Comparison of ENCODE assay signal across 8 cellular contexts in the genomic region with DNA sequence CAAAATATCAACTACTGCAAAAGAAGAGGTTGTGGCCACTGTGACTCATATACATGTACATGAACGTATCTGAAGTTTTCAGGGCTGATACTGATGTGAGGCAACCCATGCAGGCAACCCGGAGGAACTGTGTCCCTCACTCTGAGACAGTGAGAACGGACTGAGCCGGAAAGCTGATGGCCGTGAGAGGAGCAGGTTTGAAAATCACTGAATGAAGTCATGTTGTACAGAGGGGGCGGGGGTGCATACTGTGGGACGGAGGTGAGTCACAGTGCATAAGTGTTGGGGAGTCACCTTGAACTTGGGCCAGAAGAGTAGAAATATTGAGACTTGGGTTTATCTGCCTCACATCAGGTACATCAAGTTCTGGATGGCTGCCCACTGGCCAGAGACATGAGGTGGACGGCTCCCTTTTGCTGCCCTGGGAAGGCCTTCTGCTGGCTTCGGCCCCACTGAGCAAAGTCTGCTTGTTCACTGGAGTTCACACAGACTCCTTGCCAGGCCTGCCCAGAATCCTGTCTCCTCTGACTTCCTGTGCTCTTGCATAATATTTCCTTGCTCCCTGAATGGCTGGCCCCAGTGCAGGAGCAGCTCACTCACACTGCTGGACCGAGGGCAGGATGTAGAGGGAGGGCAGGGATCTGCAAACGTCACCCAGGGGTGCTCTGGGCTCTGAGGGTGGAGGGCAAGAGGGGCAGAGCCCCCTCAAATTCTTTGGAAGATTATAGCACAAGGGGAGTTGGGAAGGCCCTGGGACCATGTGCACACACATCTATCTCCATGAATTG. TPM values are rescaled to one million over a fixed set of nuclear protein-coding genes. Genes with fewer than 3 reads are reported as not detected.
DNase-seq lines count a peak whose midpoint lies in the region; ATAC-seq and TF ChIP-seq lines count a peak whose summit lies in the region.

No MANE protein-coding gene starts in this region.

- TF ChIP-seq CTCF in SK-N-SH (IDR thresholded peaks at IDR 0.05) (no peak), fibroblast of pulmonary artery (IDR thresholded peaks at IDR 0.05; ENCODE audit: low read length, missing control alignments) (no peak), psoas muscle (IDR thresholded peaks at IDR 0.05) (no peak), Caco-2 (IDR thresholded peaks at IDR 0.05; ENCODE audit: insufficient read depth in 1 of 2, low read depth in 1 of 2, low read length in 1 of 2, severe bottlenecking in 1 of 2, unreplicated experiment in 1 of 2) (no peak)

- H3K36me3 Mint-ChIP-seq in Caco-2 (ENCODE audit: insufficient read depth, unreplicated experiment): no peaks in the 10 kb centered on the region

- H3K9ac ChIP-seq in SK-N-SH: peak overlapping the region; percentile 69

- ATAC-seq in psoas muscle (peak; percentile 90 to 92 (median 90)), GM18511 (IDR thresholded peaks at IDR 0.05; ENCODE audit: unreplicated experiment) (no peak)

- CTCF ChIA-PET in SK-N-SH (lab: Yijun Ruan, JAX) (interaction anchor here (1.3 to 4.0 kb wide), 5 partner anchors 9 to 304 kb away, joined by 3 to 16 read pairs (median 4); no protein-coding TSS in a partner anchor), Caco-2 (lab: Charles Lee) (no interaction called here)

- 2% methylated on average over 11 of the region's 11 CpGs for WGBS in SK-N-SH (ENCODE audit: low lambda C conversion rate)
- 39 to 48% (median 44%) methylated on average over 11 of the region's 11 CpGs for WGBS in psoas muscle, 3 donors

- H3K4me2 ChIP-seq in SK-N-SH: peak overlapping the region; percentile 61

- H3K4me1 Mint-ChIP-seq in Caco-2 (ENCODE audit: low read depth, unreplicated experiment): peaks cover 39% of the 10 kb centered on the region

- intact Hi-C loops in psoas muscle (cut with DNase I): no loop called here
- intact Hi-C loops in Caco-2 (cut with micrococcal nuclease; ENCODE audit: unreplicated experiment): no loop called here

- DNase-seq in HK-2 (ENCODE audit: unreplicated experiment) (peak; percentile 88), SK-N-SH (peak; percentile 50), fibroblast of pulmonary artery (ENCODE audit: low read depth) (peak; percentile 100), psoas muscle (peak; percentile 89 to 91), Caco-2 (no peak), NCI-H1694 treated with DMSO at 0.1 percent for 48 hours (lab: John Stamatoyannopoulos, UW) (no peak), iPS-NIHi7 (ENCODE audit: extremely low spot score) (no peak)

- H3K9me3 Mint-ChIP-seq in Caco-2 (ENCODE audit: unreplicated experiment): no peaks in the 10 kb centered on the region

- no peak overlapping the region for H2AFZ ChIP-seq in SK-N-SH (ENCODE audit: low read depth)

- no peaks in the 10 kb centered on the region for H3K27me3 Mint-ChIP-seq in Caco-2 (ENCODE audit: insufficient read depth, unreplicated experiment)

- POLR2A ChIA-PET in SK-N-SH (lab: Yijun Ruan, JAX) (no interaction called here), Caco-2 (lab: Charles Lee) (no interaction called here)

- H3F3A ChIP-seq in SK-N-SH (replicated peaks; ENCODE audit: insufficient read depth): peaks cover 30% of the 10 kb centered on the region

- TF ChIP-seq RAD21 in SK-N-SH (IDR thresholded peaks at IDR 0.05; ENCODE audit: low read length): no peak

- H4K20me1 ChIP-seq in SK-N-SH (ENCODE audit: insufficient read depth): no peaks in the 10 kb centered on the region

- no TSS peak for BruUV-seq in Caco-2 (replicated peaks; lab: Mats Ljungman, UMichigan)

- no peak overlapping the region for H3K27ac Mint-ChIP-seq in Caco-2 (ENCODE audit: unreplicated experiment)

- no peaks in the 10 kb centered on the region for H3K9me3 ChIP-seq in SK-N-SH
- no peaks in the 10 kb centered on the region for H3K9me3 ChIP-seq in psoas muscle
- H3K9me3 ChIP-seq in Caco-2: no peaks in the 10 kb centered on the region

- TF ChIP-seq EP300 in SK-N-SH (IDR thresholded peaks at IDR 0.05; ENCODE audit: borderline replicate concordance in 1 of 2, low read depth in 1 of 2, low read length in 1 of 2): peak; percentile 12 to 96; a peak in 3 of 4 replicates

- H3K36me3 ChIP-seq in SK-N-SH (replicated peaks in 1 of 2; ENCODE audit: control insufficient read depth in 1 of 2, insufficient read depth in 2 of 2, low read length in 1 of 2) (peaks cover 0 to 9% of the 10 kb centered on the region in 2 experiments), psoas muscle (ENCODE audit: insufficient read depth in 1 of 2, low read depth in 1 of 2) (no peaks in the 10 kb centered on the region), Caco-2 (ENCODE audit: control insufficient read depth, insufficient read depth, low read length) (no peaks in the 10 kb centered on the region)

- peaks cover 46 to 69% of the 10 kb centered on the region in 2 experiments for H3K4me1 ChIP-seq in SK-N-SH (ENCODE audit: control insufficient read depth in 1 of 2, insufficient read depth in 2 of 2, low read depth in 1 of 2, low read length in 1 of 2)
- H3K4me1 ChIP-seq in psoas muscle: peaks cover 58% of the 10 kb centered on the region
- peaks cover 10% of the 10 kb centered on the region for H3K4me1 ChIP-seq in Caco-2

- H3K27me3 ChIP-seq in SK-N-SH (ENCODE audit: insufficient read depth): no peaks in the 10 kb centered on the region
- H3K27me3 ChIP-seq in psoas muscle (ENCODE audit: insufficient read depth in 3 of 3, low read length in 2 of 3): no peaks in the 10 kb centered on the region
- H3K27me3 ChIP-seq in Caco-2 (replicated peaks; ENCODE audit: control insufficient read depth, insufficient read depth, low read length): no peaks in the 10 kb centered on the region

- peaks cover 91% of the 10 kb centered on the region for H3K79me2 ChIP-seq in SK-N-SH (ENCODE audit: insufficient read depth)

- peak overlapping the region in 1 of 2 experiments; percentile 25; a peak in 2 of 4 replicates for H3K4me3 ChIP-seq in SK-N-SH (ENCODE audit: low read depth in 2 of 2, low read length in 1 of 2)
- no peak overlapping the region for H3K4me3 ChIP-seq in fibroblast of pulmonary artery (replicated peaks; ENCODE audit: low read depth, low read length)
- H3K4me3 ChIP-seq in psoas muscle: no peak overlapping the region
- no peak overlapping the region for H3K4me3 ChIP-seq in Caco-2 (ENCODE audit: low read depth, low read length)

- H3K27ac ChIP-seq in SK-N-SH (ENCODE audit: low read depth in 2 of 2, low read length in 1 of 2) (peak overlapping the region; percentile 92 to 98), psoas muscle (peak overlapping the region; percentile 75)

- H3K9me2 ChIP-seq in SK-N-SH: no peaks in the 10 kb centered on the region

- no peak overlapping the region for H3K4me3 Mint-ChIP-seq in Caco-2 (ENCODE audit: unreplicated experiment)

TF ChIP-seq in SK-N-SH, 30 proteins besides CTCF, POLR2A, EP300 and RAD21 (continues in another document):
- TF ChIP-seq, protein P1, sequence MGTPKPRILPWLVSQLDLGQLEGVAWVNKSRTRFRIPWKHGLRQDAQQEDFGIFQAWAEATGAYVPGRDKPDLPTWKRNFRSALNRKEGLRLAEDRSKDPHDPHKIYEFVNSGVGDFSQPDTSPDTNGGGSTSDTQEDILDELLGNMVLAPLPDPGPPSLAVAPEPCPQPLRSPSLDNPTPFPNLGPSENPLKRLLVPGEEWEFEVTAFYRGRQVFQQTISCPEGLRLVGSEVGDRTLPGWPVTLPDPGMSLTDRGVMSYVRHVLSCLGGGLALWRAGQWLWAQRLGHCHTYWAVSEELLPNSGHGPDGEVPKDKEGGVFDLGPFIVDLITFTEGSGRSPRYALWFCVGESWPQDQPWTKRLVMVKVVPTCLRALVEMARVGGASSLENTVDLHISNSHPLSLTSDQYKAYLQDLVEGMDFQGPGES (IDR thresholded peaks at IDR 0.05; ENCODE audit: low read depth, low read length): no peak
- TF ChIP-seq EZH2phosphoT487 (IDR thresholded peaks at IDR 0.05; ENCODE audit: borderline replicate concordance, low read depth): no peak
- TF ChIP-seq TEAD4 (IDR thresholded peaks at IDR 0.05; ENCODE audit: borderline replicate concordance, insufficient read depth): peak; percentile 88
- peak; percentile 56 for TF ChIP-seq GABPA (IDR thresholded peaks at IDR 0.05; ENCODE audit: low read depth)
- TF ChIP-seq GATA2 (CRISPR knock-in tag; IDR thresholded peaks at IDR 0.05): peak; percentile 16; the same call in 1 of the 2 replicates
- no peak for TF ChIP-seq RCOR1 (IDR thresholded peaks at IDR 0.05; ENCODE audit: low read length)
- TF ChIP-seq SIN3A (IDR thresholded peaks at IDR 0.05; ENCODE audit: borderline replicate concordance, low read depth, low read length): peak; percentile 91; the same call in 1 of the 2 replicates
- peak; percentile 96 for TF ChIP-seq TCF12 (IDR thresholded peaks at IDR 0.05)
- TF ChIP-seq NFIC (IDR thresholded peaks at IDR 0.05; ENCODE audit: borderline replicate concordance): peak; percentile 100
- peak; percentile 85; the same call in 1 of the 2 replicates for TF ChIP-seq POLR2AphosphoS5 (IDR thresholded peaks at IDR 0.05; ENCODE audit: low read depth, low read length)
- peak; percentile 68; the same call in 1 of the 2 replicates for TF ChIP-seq MEF2A (IDR thresholded peaks at IDR 0.05; ENCODE audit: borderline replicate concordance, low read depth)
- TF ChIP-seq, protein P2, sequence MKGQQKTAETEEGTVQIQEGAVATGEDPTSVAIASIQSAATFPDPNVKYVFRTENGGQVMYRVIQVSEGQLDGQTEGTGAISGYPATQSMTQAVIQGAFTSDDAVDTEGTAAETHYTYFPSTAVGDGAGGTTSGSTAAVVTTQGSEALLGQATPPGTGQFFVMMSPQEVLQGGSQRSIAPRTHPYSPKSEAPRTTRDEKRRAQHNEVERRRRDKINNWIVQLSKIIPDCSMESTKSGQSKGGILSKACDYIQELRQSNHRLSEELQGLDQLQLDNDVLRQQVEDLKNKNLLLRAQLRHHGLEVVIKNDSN (IDR thresholded peaks at IDR 0.05; ENCODE audit: borderline replicate concordance, low read depth): no peak; the same call in 1 of the 2 replicates
- peak; percentile 61; the same call in 1 of the 2 replicates for TF ChIP-seq TAF1 (IDR thresholded peaks at IDR 0.05; ENCODE audit: borderline replicate concordance, low read depth, low read length)
- TF ChIP-seq, protein P3, sequence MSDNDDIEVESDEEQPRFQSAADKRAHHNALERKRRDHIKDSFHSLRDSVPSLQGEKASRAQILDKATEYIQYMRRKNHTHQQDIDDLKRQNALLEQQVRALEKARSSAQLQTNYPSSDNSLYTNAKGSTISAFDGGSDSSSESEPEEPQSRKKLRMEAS (IDR thresholded peaks at IDR 0.05; ENCODE audit: low read depth): peak; percentile 88
- TF ChIP-seq JUND (IDR thresholded peaks at IDR 0.05): peak; percentile 91

RNA-seq across cellular contexts. Expression of gene EPAS1, which starts 18.1 kb away (rescaled TPM):
- polyA plus RNA-seq in SK-N-SH (2012; rRNA removed) (69.2 and 92.2 TPM in 2 replicates), psoas muscle (100 to 1,000 TPM in 1 of 3 donors, 10 to 100 TPM in 2; 39.2 to 112 (median 49.9) TPM)
- polyA plus RNA-seq in SK-N-SH (2012; cell fraction: cytosol; rRNA removed): 66.4 and 74.6 TPM in 2 replicates
- 83.4 and 100 TPM in 2 replicates for polyA plus RNA-seq in SK-N-SH (2012; cell fraction: nucleus; rRNA removed)
- total RNA-seq in psoas muscle (100 to 1,000 TPM in 2 of 4 donors, 10 to 100 TPM in 2; 44.3 to 123 (median 98.3) TPM), Caco-2 (2022) (68.1 and 77.3 TPM in 2 replicates)

Comparison
In these comparisons a context has a peak if more than half of its experiments do, and no peak if none do; other contexts are left out.
1. DNase-seq: peak in HK-2 (single experiment), SK-N-SH (single experiment), fibroblast of pulmonary artery (single experiment) and psoas muscle (2 of 2); none in Caco-2 (0 of 2), NCI-H1694 treated with DMSO at 0.1 percent for 48 hours (single experiment) and iPS-NIHi7 (single experiment).